ENCODE assay signal across 8 cellular contexts in the genomic region with DNA sequence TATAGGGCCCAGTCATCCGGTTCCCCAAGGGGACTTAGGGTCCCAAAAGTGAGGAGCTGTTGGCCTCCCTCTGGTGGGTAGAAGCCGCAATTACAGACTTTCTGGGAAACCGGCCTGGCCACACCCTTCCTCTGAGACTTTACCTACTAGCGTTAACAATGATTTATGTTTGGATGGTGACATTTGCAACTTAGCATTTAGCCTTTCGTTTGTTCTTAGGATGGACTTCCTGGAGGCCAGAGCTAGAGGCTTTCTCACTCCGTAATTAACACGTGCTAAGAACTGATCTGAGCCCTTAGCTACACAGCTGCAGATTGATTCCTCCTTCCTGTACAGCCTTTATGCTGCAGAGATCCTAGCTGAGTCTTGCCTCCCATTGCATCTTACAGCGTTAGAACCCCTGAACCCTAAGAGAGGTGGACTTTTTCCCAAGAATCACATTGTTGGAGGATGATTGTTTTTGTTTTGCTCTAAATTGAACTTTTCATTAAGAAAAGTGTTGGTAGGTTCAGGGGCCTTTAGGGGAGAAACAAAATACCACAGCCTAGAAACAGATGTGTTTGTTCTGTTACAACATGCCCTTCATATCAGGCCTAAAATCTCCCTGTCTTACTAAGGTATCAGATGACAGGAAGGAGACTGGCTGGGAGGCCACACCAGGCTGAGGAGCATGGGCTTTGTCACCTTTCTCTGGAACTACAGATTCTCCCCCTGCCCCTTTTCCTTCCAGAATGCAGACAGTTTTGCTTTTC. TPM values are rescaled to one million over a fixed set of nuclear protein-coding genes. Genes with fewer than 3 reads are reported as not detected.
DNase-seq lines count a peak whose midpoint lies in the region; ATAC-seq and TF ChIP-seq lines count a peak whose summit lies in the region.

No MANE protein-coding gene starts in this region.

- intact Hi-C loops in activated T-helper 2 cell treated with anti-CD3 and anti-CD28 coated beads, Interferon-gamma antibody, Interleukin-2, Interleukin-4, amounts not matched to agents 10 μg/mL and 5 μg/mL and 100 μg/mL, durations not matched to agents 14 hours and 24 hours and 36 hours (cut with micrococcal nuclease), result loop anchor here (1.0 to 10.0 kb wide), 4 partner anchors 13 to 580 kb away; a partner anchor contains a TSS
- intact Hi-C loops in prostate gland (cut with DNase I) (no loop called here), posterior vena cava (cut with DNase I) (no loop called here)

- H3K27ac ChIP-seq in HL-60 (replicated peaks) (peak overlapping the region; percentile 89), prostate gland (peak overlapping the region; percentile 95 to 97)

- H3K9me3 ChIP-seq in prostate gland, result no peaks in the 10 kb centered on the region

- TF ChIP-seq POLR2A in GM18505 (IDR thresholded peaks at IDR 0.05; ENCODE audit: borderline replicate concordance, extremely low read depth, insufficient read depth, insufficient read length) (peak; percentile 53), prostate gland (IDR thresholded peaks at IDR 0.05) (peak; percentile 57)

- H3K4me3 ChIP-seq in HL-60 (replicated peaks; ENCODE audit: insufficient read depth, low read length) (peak overlapping the region; percentile 73), prostate gland (peak overlapping the region; percentile 55 to 69)

- peaks cover 59% of the 10 kb centered on the region for H3K36me3 Mint-ChIP-seq in activated T-helper 2 cell treated with anti-CD3 and anti-CD28 coated beads, Interferon-gamma antibody, Interleukin-2, Interleukin-4, amounts not matched to agents 10 μg/mL and 5 μg/mL and 100 μg/mL, durations not matched to agents 14 hours and 24 hours and 36 hours (ENCODE audit: low read depth)

- H3K4me1 Mint-ChIP-seq in activated T-helper 2 cell treated with anti-CD3 and anti-CD28 coated beads, Interferon-gamma antibody, Interleukin-2, Interleukin-4, amounts not matched to agents 10 μg/mL and 5 μg/mL and 100 μg/mL, durations not matched to agents 14 hours and 24 hours and 36 hours (ENCODE audit: low read depth), result peaks cover 33% of the 10 kb centered on the region

- peak overlapping the region; percentile 99 for H3K4me3 Mint-ChIP-seq in activated T-helper 2 cell treated with anti-CD3 and anti-CD28 coated beads, Interferon-gamma antibody, Interleukin-2, Interleukin-4, amounts not matched to agents 10 μg/mL and 5 μg/mL and 100 μg/mL, durations not matched to agents 14 hours and 24 hours and 36 hours (ENCODE audit: low read depth)

- TF ChIP-seq CTCF in HL-60 (IDR thresholded peaks at IDR 0.05; ENCODE audit: insufficient read depth, low read length), result peak; percentile 60
- peak; percentile 53 to 66 (median 64) for TF ChIP-seq CTCF in prostate gland (IDR thresholded peaks at IDR 0.05)

- H3K27me3 ChIP-seq in HL-60 (ENCODE audit: insufficient read depth, poor library complexity, severe bottlenecking) (no peaks in the 10 kb centered on the region), prostate gland (replicated peaks; ENCODE audit: insufficient read depth) (no peaks in the 10 kb centered on the region)

- H3K27ac Mint-ChIP-seq in activated T-helper 2 cell treated with anti-CD3 and anti-CD28 coated beads, Interferon-gamma antibody, Interleukin-2, Interleukin-4, amounts not matched to agents 10 μg/mL and 5 μg/mL and 100 μg/mL, durations not matched to agents 14 hours and 24 hours and 36 hours, result peak overlapping the region; percentile 97

- peaks cover 4% of the 10 kb centered on the region for H3K4me1 ChIP-seq in prostate gland (replicated peaks)

- 12% methylated on average over 8 of the region's 8 CpGs for WGBS in prostate gland

- H3K36me3 ChIP-seq in prostate gland, result peaks cover 5 to 10% of the 10 kb centered on the region in 2 donors

- H3K27me3 Mint-ChIP-seq in activated T-helper 2 cell treated with anti-CD3 and anti-CD28 coated beads, Interferon-gamma antibody, Interleukin-2, Interleukin-4, amounts not matched to agents 10 μg/mL and 5 μg/mL and 100 μg/mL, durations not matched to agents 14 hours and 24 hours and 36 hours (ENCODE audit: low read depth), result no peaks in the 10 kb centered on the region

- no peak for ATAC-seq in GM18505 (IDR thresholded peaks at IDR 0.05; ENCODE audit: unreplicated experiment)

- no peaks in the 10 kb centered on the region for H3K9me3 Mint-ChIP-seq in activated T-helper 2 cell treated with anti-CD3 and anti-CD28 coated beads, Interferon-gamma antibody, Interleukin-2, Interleukin-4, amounts not matched to agents 10 μg/mL and 5 μg/mL and 100 μg/mL, durations not matched to agents 14 hours and 24 hours and 36 hours

- DNase-seq in A172 (ENCODE audit: low spot score) (peak; percentile 93), HL-60 (ENCODE audit: low read depth in 1 of 2, low spot score in 1 of 2) (peak in 1 of 2 experiments; percentile 60), RPMI8226 (peak; percentile 77), foreskin melanocyte (peak; percentile 65), prostate gland (ENCODE audit: low spot score) (peak; percentile 80), posterior vena cava (ENCODE audit: low spot score) (no peak)
- peak; percentile 66 for DNase-seq in activated T-helper 2 cell treated with anti-CD3 and anti-CD28 coated beads, Interferon-gamma antibody, Interleukin-2, Interleukin-4, amounts not matched to agents 10 μg/mL and 5 μg/mL and 100 μg/mL, durations not matched to agents 14 hours and 24 hours and 36 hours (ENCODE audit: low spot score)

RNA-seq across cellular contexts. Expression of a gene that starts 2.0 kb away (rescaled TPM):
- total RNA-seq in A172 (2014; rRNA removed; shearing (Covaris generic)), result 517 and 658 TPM in 2 replicates
- total RNA-seq in activated T-helper 2 cell treated with anti-CD3 and anti-CD28 coated beads, Interferon-gamma antibody, Interleukin-2, Interleukin-4, amounts not matched to agents 10 μg/mL and 5 μg/mL and 100 μg/mL, durations not matched to agents 14 hours and 24 hours and 36 hours, result 277 and 295 TPM in 2 replicates
- total RNA-seq in prostate gland (100 to 1,000 TPM; 253 to 351 TPM), posterior vena cava (100 to 1,000 TPM; 406 to 484 TPM)

RNA-seq across cellular contexts. Expression of a gene that starts 41.2 kb away (rescaled TPM):
- total RNA-seq in A172 (2014; rRNA removed; shearing (Covaris generic)), result 760 and 801 TPM in 2 replicates
- total RNA-seq in activated T-helper 2 cell treated with anti-CD3 and anti-CD28 coated beads, Interferon-gamma antibody, Interleukin-2, Interleukin-4, amounts not matched to agents 10 μg/mL and 5 μg/mL and 100 μg/mL, durations not matched to agents 14 hours and 24 hours and 36 hours, result 145 and 160 TPM in 2 replicates
- 10 to 100 TPM; 61.7 to 72.1 TPM for total RNA-seq in prostate gland
- 100 to 1,000 TPM; 244 to 281 TPM for total RNA-seq in posterior vena cava

RNA-seq across cellular contexts. Expression of a gene that starts 54.0 kb away (rescaled TPM):
- total RNA-seq in A172 (2014; rRNA removed; shearing (Covaris generic)), result not detected in 2 replicates
- total RNA-seq in activated T-helper 2 cell treated with anti-CD3 and anti-CD28 coated beads, Interferon-gamma antibody, Interleukin-2, Interleukin-4, amounts not matched to agents 10 μg/mL and 5 μg/mL and 100 μg/mL, durations not matched to agents 14 hours and 24 hours and 36 hours, result not detected in 2 replicates
- total RNA-seq in prostate gland, result not detected
- total RNA-seq in posterior vena cava, result not detected
